15 cellular contexts compared by ENCODE assay signal in the genomic region with DNA sequence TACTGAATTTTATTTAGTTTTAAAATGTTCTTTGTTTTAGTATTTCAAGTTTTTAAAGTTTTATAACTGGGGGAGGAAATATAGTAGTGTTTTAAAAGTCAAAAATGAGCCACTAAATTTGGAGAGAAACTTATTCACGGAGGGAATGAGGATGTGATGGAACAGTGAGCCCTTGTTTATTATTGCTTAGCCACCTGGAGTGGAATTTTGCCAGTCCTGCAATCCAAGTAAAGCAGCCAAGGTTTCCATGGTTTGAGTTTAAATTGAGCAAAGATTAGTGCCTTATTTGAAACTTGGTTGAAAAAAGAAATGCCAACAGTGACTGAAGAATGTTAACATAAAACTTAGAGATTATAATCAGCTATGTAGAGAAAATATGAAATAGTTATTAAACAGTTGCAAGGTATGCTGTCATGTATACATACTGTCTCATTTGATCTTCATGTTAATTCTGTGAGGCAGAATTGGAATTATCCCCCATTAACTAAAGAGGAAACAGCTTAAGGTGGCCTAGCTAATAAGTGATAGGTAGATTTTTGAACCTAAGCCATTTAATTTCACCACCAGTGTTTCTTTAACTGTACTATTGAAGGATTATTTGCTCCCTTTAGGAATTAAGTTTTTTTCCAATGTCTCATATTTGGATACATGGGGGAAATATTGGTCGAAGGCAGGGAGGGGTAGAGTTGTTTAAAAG. TPM values are rescaled to one million over a fixed set of nuclear protein-coding genes. Genes with fewer than 3 reads are reported as not detected.
A peak's percentile ranks its signal among the peaks of the same experiment; 100 is the strongest.
DNase-seq lines count a peak whose midpoint lies in the region; ATAC-seq and TF ChIP-seq lines count a peak whose summit lies in the region.
"Had no signal": no experiment of that assay in that cellular context is flagged by ENCODE, and none has a peak within 500 bp of the region (broad histone marks: within the 10 kb centered on the region; RNA-seq: fewer than 3 reads in every experiment).

No MANE protein-coding gene starts in this region.

- peaks cover 2% of the 10 kb centered on the region; the same call in 1 of the 2 replicates for H3K9me3 Mint-ChIP-seq in WTC11
- no peaks in the 10 kb centered on the region for H3K9me3 Mint-ChIP-seq in neural progenitor cell

- peaks cover 98% of the 10 kb centered on the region for H3K79me2 ChIP-seq in DOHH2 (ENCODE audit: control insufficient read depth, low read length)
- peaks cover 10% of the 10 kb centered on the region for H3K79me2 ChIP-seq in neural progenitor cell (ENCODE audit: low read depth)

- POLR2A ChIA-PET in WTC11 (lab: Charles Lee), result no interaction called here

- intact Hi-C loops in gastrocnemius medialis (cut with DNase I; ENCODE audit: low total_unique reads), result no loop called here
- intact Hi-C loops in posterior vena cava (cut with DNase I), result no loop called here

- H3K4me2 ChIP-seq in DOHH2 (ENCODE audit: low read length) (peak overlapping the region; percentile 65), neural progenitor cell (no peak overlapping the region)
- H3K4me2 ChIP-seq: SK-N-SH had no signal

- H3K9me2 ChIP-seq in DOHH2 (replicated peaks; ENCODE audit: control insufficient read depth, low read length), result no peaks in the 10 kb centered on the region
- H3K9me2 ChIP-seq: SK-N-SH had no signal

- H3K27ac ChIP-seq in DOHH2 (ENCODE audit: low read depth, low read length), result peak overlapping the region; percentile 97
- H3K27ac ChIP-seq in gastrocnemius medialis, result peak overlapping the region; percentile 36 to 63 (median 48)
- H3K27ac ChIP-seq in neural progenitor cell, result no peak overlapping the region
- H3K27ac ChIP-seq: cardiac muscle cell, GM23248 had no signal

- H3K36me3 Mint-ChIP-seq in WTC11 (peaks cover 21% of the 10 kb centered on the region), neural progenitor cell (peaks cover 6% of the 10 kb centered on the region)

- TF ChIP-seq POLR2A in gastrocnemius medialis (IDR thresholded peaks at IDR 0.05), result no peak

- H3K9me3 ChIP-seq in DOHH2 (ENCODE audit: control insufficient read depth, insufficient read depth, low read length) (no peaks in the 10 kb centered on the region), gastrocnemius medialis (no peaks in the 10 kb centered on the region), neural progenitor cell (ENCODE audit: low read depth) (no peaks in the 10 kb centered on the region)
- H3K9me3 ChIP-seq: SK-N-SH had no signal

- CTCF ChIA-PET in WTC11 (lab: Charles Lee), result no interaction called here

- H3F3A ChIP-seq in DOHH2 (ENCODE audit: control insufficient read depth, insufficient read depth) (peaks cover 59% of the 10 kb centered on the region), neural progenitor cell (ENCODE audit: low read depth) (no peaks in the 10 kb centered on the region)

- TF ChIP-seq CTCF in DOHH2 (IDR thresholded peaks at IDR 0.05; ENCODE audit: low read depth, low read length, poor library complexity, severe bottlenecking) (no peak), WTC11 (IDR thresholded peaks at IDR 0.05) (no peak), gastrocnemius medialis (IDR thresholded peaks at IDR 0.05 in 4 of 5, conservative IDR thresholded peaks at IDR 0.05 in 1 of 5) (no peak), neural progenitor cell (IDR thresholded peaks at IDR 0.05) (no peak)

- H3K27ac Mint-ChIP-seq in WTC11 (peak overlapping the region; percentile 2; the same call in 1 of the 2 replicates), neural progenitor cell (no peak overlapping the region)

- in situ Hi-C loops in gastrocnemius medialis (cut with MboI; ENCODE audit: low sequenced_read_pairs in 4 of 4), result no loop called here

- H4K20me1 ChIP-seq in DOHH2 (ENCODE audit: control insufficient read depth, insufficient read depth, low read depth, low read length), result no peaks in the 10 kb centered on the region; the same call in 1 of the 2 replicates
- no peaks in the 10 kb centered on the region for H4K20me1 ChIP-seq in neural progenitor cell (ENCODE audit: low read depth)

- H3K27me3 ChIP-seq in DOHH2 (ENCODE audit: control insufficient read depth, low read length), result no peaks in the 10 kb centered on the region
- H3K27me3 ChIP-seq in gastrocnemius medialis, result no peaks in the 10 kb centered on the region
- no peaks in the 10 kb centered on the region for H3K27me3 ChIP-seq in neural progenitor cell
- H3K27me3 ChIP-seq: cardiac muscle cell had no signal

- H3K9ac ChIP-seq in neural progenitor cell, result no peak overlapping the region
- H3K9ac ChIP-seq: GM23248, SK-N-SH had no signal

- H3K27me3 Mint-ChIP-seq in WTC11 (ENCODE audit: low read depth), result no peaks in the 10 kb centered on the region
- no peaks in the 10 kb centered on the region for H3K27me3 Mint-ChIP-seq in neural progenitor cell (ENCODE audit: insufficient read depth, low read depth)

- no peak overlapping the region for H3K4me3 Mint-ChIP-seq in WTC11
- H3K4me3 Mint-ChIP-seq in neural progenitor cell, result no peak overlapping the region

- H3K4me3 ChIP-seq in DOHH2 (ENCODE audit: low read length) (peak overlapping the region; percentile 39), gastrocnemius medialis (no peak overlapping the region), neural progenitor cell (no peak overlapping the region)
- H3K4me3 ChIP-seq: cardiac muscle cell, GM23248 had no signal

- DNase-seq in WTC11 (ENCODE audit: low spot score) (no peak), iris pigment epithelial cell (ENCODE audit: low read depth) (peak; percentile 10), gastrocnemius medialis (no peak), posterior vena cava (ENCODE audit: low spot score) (no peak), neural progenitor cell (ENCODE audit: low spot score) (no peak), iPS-NIHi7 (ENCODE audit: extremely low spot score) (no peak)
- DNase-seq: activated naive CD4-positive, alpha-beta T cell treated with Interleukin-2 at 50 U/mL for 16 hours; GM23248; islet precursor cell; NCI-H1092; SK-N-SH; stimulated activated CD4-positive, alpha-beta T cell treated with anti-CD3 and anti-CD28 coated beads, Interleukin-2, amount 100 ng/mL, for 48 hours had no signal

- H2AFZ ChIP-seq in neural progenitor cell (replicated peaks), result no peak overlapping the region
- H2AFZ ChIP-seq: GM23248 had no signal

- peaks cover 87% of the 10 kb centered on the region for H3K36me3 ChIP-seq in DOHH2 (ENCODE audit: control insufficient read depth, low read length)
- peaks cover 0 to 3% of the 10 kb centered on the region in 2 donors for H3K36me3 ChIP-seq in gastrocnemius medialis
- H3K36me3 ChIP-seq in neural progenitor cell, result peaks cover 10% of the 10 kb centered on the region
- H3K36me3 ChIP-seq: cardiac muscle cell had no signal

- peaks cover 94% of the 10 kb centered on the region for H3K4me1 ChIP-seq in DOHH2 (ENCODE audit: control insufficient read depth, low read length)
- peaks cover 5 to 13% of the 10 kb centered on the region in 2 donors for H3K4me1 ChIP-seq in gastrocnemius medialis
- H3K4me1 ChIP-seq in neural progenitor cell, result no peaks in the 10 kb centered on the region

- H3K4me1 Mint-ChIP-seq in WTC11 (peaks cover 14% of the 10 kb centered on the region), neural progenitor cell (peaks cover 8% of the 10 kb centered on the region)

- ATAC-seq in WTC11, result no peak
- ATAC-seq in gastrocnemius medialis, result peak in 1 of 2 donors; percentile 52
- no peak for ATAC-seq in GM18502 (IDR thresholded peaks at IDR 0.05; ENCODE audit: poor library complexity, unreplicated experiment)

TF ChIP-seq in WTC11, 78 proteins besides CTCF, POLR2A, EP300 and RAD21:
- TF ChIP-seq, protein P1, sequence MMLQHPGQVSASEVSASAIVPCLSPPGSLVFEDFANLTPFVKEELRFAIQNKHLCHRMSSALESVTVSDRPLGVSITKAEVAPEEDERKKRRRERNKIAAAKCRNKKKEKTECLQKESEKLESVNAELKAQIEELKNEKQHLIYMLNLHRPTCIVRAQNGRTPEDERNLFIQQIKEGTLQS (CRISPR knock-in tag; conservative IDR thresholded peaks at IDR 0.05), result no peak
- TF ChIP-seq PRRX2 (CRISPR knock-in tag; IDR thresholded peaks at IDR 0.05) (no peak), NFYB (CRISPR knock-in tag; conservative IDR thresholded peaks at IDR 0.05; ENCODE audit: low read depth) (no peak), ZNF396 (CRISPR knock-in tag; IDR thresholded peaks at IDR 0.05; ENCODE audit: borderline replicate concordance) (no peak), ZNF232 (CRISPR knock-in tag; IDR thresholded peaks at IDR 0.05) (no peak)

RNA-seq across cellular contexts. Expression of a gene that starts 36.4 kb away (rescaled TPM):
- 24.1 to 27.8 TPM (median 27.6 TPM) in 3 replicates for total RNA-seq in WTC11 (2021)
- 10 to 100 TPM in 1 of 4 donors, 1 to 10 TPM in 3; 6.5 to 14.4 (median 9.1) TPM for total RNA-seq in gastrocnemius medialis
- 10 to 100 TPM; 39.4 to 57.0 TPM for total RNA-seq in posterior vena cava
- 18.3 and 25.5 TPM in 2 replicates for total RNA-seq in neural progenitor cell (ENCODE audit: low replicate concordance)
